10 cellular contexts compared by ENCODE assay signal in genomic region chr6:72739368-72739779, GRCh38.
DNase-seq lines count a peak whose midpoint lies in the region; ATAC-seq and TF ChIP-seq lines count a peak whose summit lies in the region.
"Had no signal": no experiment of that assay in that cellular context is flagged by ENCODE, and none has a peak within 500 bp of the region (broad histone marks: within the 10 kb centered on the region; RNA-seq: fewer than 3 reads in every experiment).

No MANE protein-coding gene starts in this region.

- H3K27ac Mint-ChIP-seq in activated B cell treated with CpG ODN at 0.5 μM for 24 hours (peak overlapping the region; percentile 61), H9 (no peak overlapping the region)

- no peak overlapping the region for H4K91ac ChIP-seq in H9 (ENCODE audit: insufficient read length, low read depth, low read length)

- no peak overlapping the region for H2BK5ac ChIP-seq in H9 (ENCODE audit: insufficient read length, low read length)

- DNase-seq in GM13977 (ENCODE audit: low spot score) (peak; percentile 38), activated B cell treated with CpG ODN at 0.5 μM for 24 hours (no peak), H9 (no peak), NCI-H1694 treated with DMSO at 0.1 percent for 48 hours (lab: John Stamatoyannopoulos, UW) (no peak), NCI-H1048 (lab: John Stamatoyannopoulos, UW) (no peak)
- DNase-seq in stimulated activated CD4-positive, alpha-beta T cell treated with anti-CD3 and anti-CD28 coated beads, Interleukin-4, amount 100 ng/mL, for 24 hours, result no peak
- DNase-seq: DMS79, occipital lobe had no signal

- H3K9ac ChIP-seq in H9 (ENCODE audit: extremely low read depth, insufficient read length, low read length), result no peak overlapping the region

- H4K8ac ChIP-seq in H9 (replicated peaks; ENCODE audit: insufficient read length, low read depth, low read length), result no peak overlapping the region

- no peak overlapping the region for H2AK5ac ChIP-seq in H9 (ENCODE audit: insufficient read length, low read length)

- no peak overlapping the region for H3K27ac ChIP-seq in H9 (ENCODE audit: insufficient read length, low read depth, low read length)

- H3K23me2 ChIP-seq in H9 (ENCODE audit: insufficient read length, low read depth, low read length, poor library complexity, severe bottlenecking), result no peaks in the 10 kb centered on the region

- no peak overlapping the region for H2BK15ac ChIP-seq in H9 (ENCODE audit: low read depth, low read length)

- no peak overlapping the region for H2BK120ac ChIP-seq in H9 (ENCODE audit: low read depth, low read length, poor library complexity, severe bottlenecking)

- no peaks in the 10 kb centered on the region for H3K36me3 Mint-ChIP-seq in activated B cell treated with CpG ODN at 0.5 μM for 24 hours (ENCODE audit: low read depth)
- no peaks in the 10 kb centered on the region for H3K36me3 Mint-ChIP-seq in H9 (ENCODE audit: insufficient read depth in 1 of 3, low read depth in 3 of 3)

- H2BK20ac ChIP-seq in H9 (ENCODE audit: low read depth, low read length, poor library complexity, severe bottlenecking), result no peak overlapping the region

- POLR2A ChIA-PET in activated B cell treated with CpG ODN at 0.5 μM for 24 hours (lab: Charles Lee), result interaction anchor here (1.9 kb wide), 1 partner anchor 117 kb away, joined by 6 read pairs; the partner anchor contains the start of gene KCNQ5

- H3K4me1 Mint-ChIP-seq in activated B cell treated with CpG ODN at 0.5 μM for 24 hours, result peaks cover 34% of the 10 kb centered on the region
- H3K4me1 Mint-ChIP-seq in H9, result peaks cover 8% of the 10 kb centered on the region in 2 experiments

- ATAC-seq in GM21360 (IDR thresholded peaks at IDR 0.05; ENCODE audit: unreplicated experiment), result peak; percentile 54
- ATAC-seq in HG03108 (IDR thresholded peaks at IDR 0.05; ENCODE audit: unreplicated experiment), result peak; percentile 55
- ATAC-seq in activated B cell treated with CpG ODN at 0.5 μM for 24 hours (ENCODE audit: low read depth), result peak; percentile 59

- CTCF ChIA-PET in activated B cell treated with CpG ODN at 0.5 μM for 24 hours (lab: Charles Lee), result no interaction called here

- H3K23ac ChIP-seq in H9 (ENCODE audit: insufficient read length, low read depth, low read length), result no peak overlapping the region

- H3T11ph ChIP-seq in H9 (ENCODE audit: low read length), result no peak overlapping the region

- H3K56ac ChIP-seq in H9 (ENCODE audit: insufficient read length, low read depth, low read length), result no peak overlapping the region

- H3K4me3 Mint-ChIP-seq in activated B cell treated with CpG ODN at 0.5 μM for 24 hours (peak overlapping the region; percentile 65), H9 (no peak overlapping the region)

- no peak overlapping the region for H3K18ac ChIP-seq in H9 (ENCODE audit: insufficient read length, low read depth, low read length)

- no peak for TF ChIP-seq CTCF in GM13977 (IDR thresholded peaks at IDR 0.05; ENCODE audit: extremely low read depth, insufficient read depth, missing control alignments)
- no peak for TF ChIP-seq CTCF in activated B cell treated with CpG ODN at 0.5 μM for 24 hours (IDR thresholded peaks at IDR 0.05)
- no peak for TF ChIP-seq CTCF in H9 (conservative IDR thresholded peaks at IDR 0.05)

- no peaks in the 10 kb centered on the region for H3K79me1 ChIP-seq in H9 (ENCODE audit: insufficient read depth, low read depth, low read length, poor library complexity, severe bottlenecking)

- no peak overlapping the region for H4K5ac ChIP-seq in H9 (ENCODE audit: insufficient read length, low read depth, low read length)

- peaks cover 4% of the 10 kb centered on the region; the same call in 1 of the 2 replicates for H3K4me1 ChIP-seq in H9 (ENCODE audit: insufficient read depth, low read length)

- in situ Hi-C loops in GM13977 (cut with MboI; ENCODE audit: low pct_unique_long_range_greater_than_20kb, low sequenced_read_pairs, unreplicated experiment), result no loop called here

- H3K79me2 ChIP-seq in H9 (ENCODE audit: insufficient read depth, low read length), result no peaks in the 10 kb centered on the region

- no peak overlapping the region for H3K4ac ChIP-seq in H9 (ENCODE audit: low read depth, low read length)

- H3K4me2 ChIP-seq in H9 (ENCODE audit: insufficient read depth, insufficient read length, low read length), result no peak overlapping the region

- H4K20me1 ChIP-seq in H9 (ENCODE audit: control insufficient read depth, insufficient read depth, insufficient read length), result no peaks in the 10 kb centered on the region

- H2BK12ac ChIP-seq in H9 (ENCODE audit: insufficient read length, low read depth, low read length), result no peak overlapping the region

- no peak overlapping the region for H2AFZ ChIP-seq in H9 (ENCODE audit: low read length)

- no peak overlapping the region for H3K14ac ChIP-seq in H9 (ENCODE audit: insufficient read depth, low read length)

- no peaks in the 10 kb centered on the region for H3K27me3 ChIP-seq in H9 (ENCODE audit: insufficient read depth, low read length)

- H3K9me3 Mint-ChIP-seq in activated B cell treated with CpG ODN at 0.5 μM for 24 hours (no peaks in the 10 kb centered on the region), H9 (no peaks in the 10 kb centered on the region; a peak in 1 of 5 replicates)

- intact Hi-C loops in activated B cell treated with CpG ODN at 0.5 μM for 24 hours (cut with micrococcal nuclease), result no loop called here

- H3K9me3 ChIP-seq in H9 (ENCODE audit: control insufficient read depth, low read depth, low read length), result no peaks in the 10 kb centered on the region

- no peaks in the 10 kb centered on the region for H3K27me3 Mint-ChIP-seq in activated B cell treated with CpG ODN at 0.5 μM for 24 hours
- no peaks in the 10 kb centered on the region for H3K27me3 Mint-ChIP-seq in H9 (ENCODE audit: low read depth)

- no CpG with 5 or more reads among the region's 3 CpGs for WGBS in H9 (ENCODE audit: extremely low coverage, insufficient read length, low lambda C conversion rate)
